1 cellular context compared by ENCODE assay signal in genomic region chr11:116791002-116791812, GRCh38.
TF ChIP-seq lines count a peak whose summit lies in the region.

No MANE protein-coding gene starts in this region.

TF ChIP-seq in H1, 55 proteins besides CTCF, POLR2A, EP300 and RAD21:
- TF ChIP-seq PHF8 (conservative IDR thresholded peaks at IDR 0.05; ENCODE audit: low read depth, low read length) (no peak), RBBP5 (IDR thresholded peaks at IDR 0.05; ENCODE audit: borderline replicate concordance, low read depth, low read length) (no peak), SUZ12 (IDR thresholded peaks at IDR 0.05; ENCODE audit: low read length) (no peak), YY1 (IDR thresholded peaks at IDR 0.05; ENCODE audit: low read depth, low read length) (no peak), CHD1 (IDR thresholded peaks at IDR 0.05; ENCODE audit: low read depth, low read length) (no peak), NRF1 (IDR thresholded peaks at IDR 0.05; ENCODE audit: low read depth, low read length) (no peak), SIRT6 (IDR thresholded peaks at IDR 0.05; ENCODE audit: low read length) (no peak), BRCA1 (IDR thresholded peaks at IDR 0.05; ENCODE audit: low read depth, low read length) (no peak), SP1 (IDR thresholded peaks at IDR 0.05; ENCODE audit: low read depth, low read length) (no peak), POU5F1 (IDR thresholded peaks at IDR 0.05; ENCODE audit: low read depth, low read length) (no peak), TAF1 (IDR thresholded peaks at IDR 0.05; ENCODE audit: low read depth, low read length) (0 out of 2 replicates have a peak, but pooled peaks have one; percentile 29), RXRA (IDR thresholded peaks at IDR 0.05; ENCODE audit: insufficient read depth, low read depth, low read length) (0 out of 2 replicates have a peak, but pooled peaks have one; percentile 18), RFX5 (IDR thresholded peaks at IDR 0.05; ENCODE audit: borderline replicate concordance, low read depth, low read length) (no peak), BACH1 (IDR thresholded peaks at IDR 0.05; ENCODE audit: low read length) (no peak), CTBP2 (IDR thresholded peaks at IDR 0.05; ENCODE audit: borderline replicate concordance, insufficient read depth, insufficient read length, low read length) (no peak), CREB1 (IDR thresholded peaks at IDR 0.05) (peak; percentile 67), SP2 (IDR thresholded peaks at IDR 0.05; ENCODE audit: low read length) (no peak), TBP (IDR thresholded peaks at IDR 0.05; ENCODE audit: low read depth, low read length) (0 out of 2 replicates have a peak, but pooled peaks have one; percentile 29), KDM1A (IDR thresholded peaks at IDR 0.05; ENCODE audit: borderline replicate concordance, low read length) (no peak), ATF2 (IDR thresholded peaks at IDR 0.05; ENCODE audit: low read length) (no peak), TAF7 (optimal IDR thresholded peaks at IDR 0.05; ENCODE audit: borderline replicate concordance, low read depth, low read length) (no peak), TEAD4 (IDR thresholded peaks at IDR 0.05; ENCODE audit: low read depth, low read length) (no peak), KDM4A (IDR thresholded peaks at IDR 0.05; ENCODE audit: low read depth, low read length, severe bottlenecking) (no peak), GABPA (IDR thresholded peaks at IDR 0.05; ENCODE audit: borderline replicate concordance, insufficient read depth, low read length) (no peak), CEBPB (IDR thresholded peaks at IDR 0.05; ENCODE audit: low read depth, low read length) (no peak), JUN (IDR thresholded peaks at IDR 0.05; ENCODE audit: low read depth, low read length) (no peak), KDM5A (IDR thresholded peaks at IDR 0.05; ENCODE audit: low read length) (no peak), SIN3A (conservative IDR thresholded peaks at IDR 0.05 in 1 of 2, IDR thresholded peaks at IDR 0.05 in 1 of 2; ENCODE audit: low read depth in 1 of 2, low read length in 2 of 2) (no peak), SAP30 (IDR thresholded peaks at IDR 0.05; ENCODE audit: insufficient read depth, insufficient replicate concordance, low read length) (no peak), JUND (IDR thresholded peaks at IDR 0.05; ENCODE audit: low read length) (no peak), SP4 (IDR thresholded peaks at IDR 0.05; ENCODE audit: low read length) (no peak), NANOG (IDR thresholded peaks at IDR 0.05; ENCODE audit: insufficient read depth, low read depth, low read length, poor library complexity, severe bottlenecking) (no peak), POLR2AphosphoS5 (IDR thresholded peaks at IDR 0.05; ENCODE audit: low read depth, low read length) (peak; percentile 40; the same call in 1 of the 2 replicates), GTF2F1 (IDR thresholded peaks at IDR 0.05; ENCODE audit: borderline replicate concordance, low read depth, low read length) (no peak), EGR1 (IDR thresholded peaks at IDR 0.05; ENCODE audit: borderline replicate concordance, low read depth, low read length) (no peak), HDAC6 (IDR thresholded peaks at IDR 0.05; ENCODE audit: low read depth, low read length) (no peak), ASH2L (IDR thresholded peaks at IDR 0.05; ENCODE audit: low read length) (no peak), FOSL1 (IDR thresholded peaks at IDR 0.05; ENCODE audit: insufficient read depth, low read depth, low read length) (no peak), E2F6 (IDR thresholded peaks at IDR 0.05) (no peak; the same call in 1 of the 2 replicates), MAFK (IDR thresholded peaks at IDR 0.05; ENCODE audit: low read depth, low read length) (no peak), RNF2 (IDR thresholded peaks at IDR 0.05; ENCODE audit: borderline replicate concordance, low read depth, low read length, missing control alignments, poor library complexity, severe bottlenecking) (no peak), CHD2 (IDR thresholded peaks at IDR 0.05; ENCODE audit: low read length) (no peak)
- TF ChIP-seq, protein P1, sequence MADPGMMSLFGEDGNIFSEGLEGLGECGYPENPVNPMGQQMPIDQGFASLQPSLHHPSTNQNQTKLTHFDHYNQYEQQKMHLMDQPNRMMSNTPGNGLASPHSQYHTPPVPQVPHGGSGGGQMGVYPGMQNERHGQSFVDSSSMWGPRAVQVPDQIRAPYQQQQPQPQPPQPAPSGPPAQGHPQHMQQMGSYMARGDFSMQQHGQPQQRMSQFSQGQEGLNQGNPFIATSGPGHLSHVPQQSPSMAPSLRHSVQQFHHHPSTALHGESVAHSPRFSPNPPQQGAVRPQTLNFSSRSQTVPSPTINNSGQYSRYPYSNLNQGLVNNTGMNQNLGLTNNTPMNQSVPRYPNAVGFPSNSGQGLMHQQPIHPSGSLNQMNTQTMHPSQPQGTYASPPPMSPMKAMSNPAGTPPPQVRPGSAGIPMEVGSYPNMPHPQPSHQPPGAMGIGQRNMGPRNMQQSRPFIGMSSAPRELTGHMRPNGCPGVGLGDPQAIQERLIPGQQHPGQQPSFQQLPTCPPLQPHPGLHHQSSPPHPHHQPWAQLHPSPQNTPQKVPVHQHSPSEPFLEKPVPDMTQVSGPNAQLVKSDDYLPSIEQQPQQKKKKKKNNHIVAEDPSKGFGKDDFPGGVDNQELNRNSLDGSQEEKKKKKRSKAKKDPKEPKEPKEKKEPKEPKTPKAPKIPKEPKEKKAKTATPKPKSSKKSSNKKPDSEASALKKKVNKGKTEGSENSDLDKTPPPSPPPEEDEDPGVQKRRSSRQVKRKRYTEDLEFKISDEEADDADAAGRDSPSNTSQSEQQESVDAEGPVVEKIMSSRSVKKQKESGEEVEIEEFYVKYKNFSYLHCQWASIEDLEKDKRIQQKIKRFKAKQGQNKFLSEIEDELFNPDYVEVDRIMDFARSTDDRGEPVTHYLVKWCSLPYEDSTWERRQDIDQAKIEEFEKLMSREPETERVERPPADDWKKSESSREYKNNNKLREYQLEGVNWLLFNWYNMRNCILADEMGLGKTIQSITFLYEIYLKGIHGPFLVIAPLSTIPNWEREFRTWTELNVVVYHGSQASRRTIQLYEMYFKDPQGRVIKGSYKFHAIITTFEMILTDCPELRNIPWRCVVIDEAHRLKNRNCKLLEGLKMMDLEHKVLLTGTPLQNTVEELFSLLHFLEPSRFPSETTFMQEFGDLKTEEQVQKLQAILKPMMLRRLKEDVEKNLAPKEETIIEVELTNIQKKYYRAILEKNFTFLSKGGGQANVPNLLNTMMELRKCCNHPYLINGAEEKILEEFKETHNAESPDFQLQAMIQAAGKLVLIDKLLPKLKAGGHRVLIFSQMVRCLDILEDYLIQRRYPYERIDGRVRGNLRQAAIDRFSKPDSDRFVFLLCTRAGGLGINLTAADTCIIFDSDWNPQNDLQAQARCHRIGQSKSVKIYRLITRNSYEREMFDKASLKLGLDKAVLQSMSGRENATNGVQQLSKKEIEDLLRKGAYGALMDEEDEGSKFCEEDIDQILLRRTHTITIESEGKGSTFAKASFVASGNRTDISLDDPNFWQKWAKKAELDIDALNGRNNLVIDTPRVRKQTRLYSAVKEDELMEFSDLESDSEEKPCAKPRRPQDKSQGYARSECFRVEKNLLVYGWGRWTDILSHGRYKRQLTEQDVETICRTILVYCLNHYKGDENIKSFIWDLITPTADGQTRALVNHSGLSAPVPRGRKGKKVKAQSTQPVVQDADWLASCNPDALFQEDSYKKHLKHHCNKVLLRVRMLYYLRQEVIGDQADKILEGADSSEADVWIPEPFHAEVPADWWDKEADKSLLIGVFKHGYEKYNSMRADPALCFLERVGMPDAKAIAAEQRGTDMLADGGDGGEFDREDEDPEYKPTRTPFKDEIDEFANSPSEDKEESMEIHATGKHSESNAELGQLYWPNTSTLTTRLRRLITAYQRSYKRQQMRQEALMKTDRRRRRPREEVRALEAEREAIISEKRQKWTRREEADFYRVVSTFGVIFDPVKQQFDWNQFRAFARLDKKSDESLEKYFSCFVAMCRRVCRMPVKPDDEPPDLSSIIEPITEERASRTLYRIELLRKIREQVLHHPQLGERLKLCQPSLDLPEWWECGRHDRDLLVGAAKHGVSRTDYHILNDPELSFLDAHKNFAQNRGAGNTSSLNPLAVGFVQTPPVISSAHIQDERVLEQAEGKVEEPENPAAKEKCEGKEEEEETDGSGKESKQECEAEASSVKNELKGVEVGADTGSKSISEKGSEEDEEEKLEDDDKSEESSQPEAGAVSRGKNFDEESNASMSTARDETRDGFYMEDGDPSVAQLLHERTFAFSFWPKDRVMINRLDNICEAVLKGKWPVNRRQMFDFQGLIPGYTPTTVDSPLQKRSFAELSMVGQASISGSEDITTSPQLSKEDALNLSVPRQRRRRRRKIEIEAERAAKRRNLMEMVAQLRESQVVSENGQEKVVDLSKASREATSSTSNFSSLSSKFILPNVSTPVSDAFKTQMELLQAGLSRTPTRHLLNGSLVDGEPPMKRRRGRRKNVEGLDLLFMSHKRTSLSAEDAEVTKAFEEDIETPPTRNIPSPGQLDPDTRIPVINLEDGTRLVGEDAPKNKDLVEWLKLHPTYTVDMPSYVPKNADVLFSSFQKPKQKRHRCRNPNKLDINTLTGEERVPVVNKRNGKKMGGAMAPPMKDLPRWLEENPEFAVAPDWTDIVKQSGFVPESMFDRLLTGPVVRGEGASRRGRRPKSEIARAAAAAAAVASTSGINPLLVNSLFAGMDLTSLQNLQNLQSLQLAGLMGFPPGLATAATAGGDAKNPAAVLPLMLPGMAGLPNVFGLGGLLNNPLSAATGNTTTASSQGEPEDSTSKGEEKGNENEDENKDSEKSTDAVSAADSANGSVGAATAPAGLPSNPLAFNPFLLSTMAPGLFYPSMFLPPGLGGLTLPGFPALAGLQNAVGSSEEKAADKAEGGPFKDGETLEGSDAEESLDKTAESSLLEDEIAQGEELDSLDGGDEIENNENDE (IDR thresholded peaks at IDR 0.05; ENCODE audit: insufficient replicate concordance, low read length), result no peak
- TF ChIP-seq, protein P2, sequence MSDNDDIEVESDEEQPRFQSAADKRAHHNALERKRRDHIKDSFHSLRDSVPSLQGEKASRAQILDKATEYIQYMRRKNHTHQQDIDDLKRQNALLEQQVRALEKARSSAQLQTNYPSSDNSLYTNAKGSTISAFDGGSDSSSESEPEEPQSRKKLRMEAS (IDR thresholded peaks at IDR 0.05), result no peak
- TF ChIP-seq, protein P3, sequence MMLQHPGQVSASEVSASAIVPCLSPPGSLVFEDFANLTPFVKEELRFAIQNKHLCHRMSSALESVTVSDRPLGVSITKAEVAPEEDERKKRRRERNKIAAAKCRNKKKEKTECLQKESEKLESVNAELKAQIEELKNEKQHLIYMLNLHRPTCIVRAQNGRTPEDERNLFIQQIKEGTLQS (IDR thresholded peaks at IDR 0.05; ENCODE audit: insufficient read depth, low read depth, low read length), result no peak
